ENCODE assay signal across 8 cellular contexts in the genomic region with DNA sequence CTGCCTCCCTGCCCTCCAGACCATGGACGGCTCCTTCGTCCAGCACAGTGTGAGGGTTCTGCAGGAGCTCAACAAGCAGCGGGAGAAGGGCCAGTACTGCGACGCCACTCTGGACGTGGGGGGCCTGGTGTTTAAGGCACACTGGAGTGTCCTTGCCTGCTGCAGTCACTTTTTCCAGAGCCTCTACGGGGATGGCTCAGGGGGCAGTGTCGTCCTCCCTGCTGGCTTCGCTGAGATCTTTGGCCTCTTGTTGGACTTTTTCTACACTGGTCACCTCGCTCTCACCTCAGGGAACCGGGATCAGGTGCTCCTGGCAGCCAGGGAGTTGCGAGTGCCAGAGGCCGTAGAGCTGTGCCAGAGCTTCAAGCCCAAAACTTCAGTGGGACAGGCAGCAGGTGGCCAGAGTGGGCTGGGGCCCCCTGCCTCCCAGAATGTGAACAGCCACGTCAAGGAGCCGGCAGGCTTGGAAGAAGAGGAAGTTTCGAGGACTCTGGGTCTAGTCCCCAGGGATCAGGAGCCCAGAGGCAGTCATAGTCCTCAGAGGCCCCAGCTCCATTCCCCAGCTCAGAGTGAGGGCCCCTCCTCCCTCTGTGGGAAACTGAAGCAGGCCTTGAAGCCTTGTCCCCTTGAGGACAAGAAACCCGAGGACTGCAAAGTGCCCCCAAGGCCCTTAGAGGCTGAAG. TPM values are rescaled to one million over a fixed set of nuclear protein-coding genes. Genes with fewer than 3 reads are reported as not detected.
DNase-seq lines count a peak whose midpoint lies in the region; ATAC-seq and TF ChIP-seq lines count a peak whose summit lies in the region.

No MANE protein-coding gene starts in this region.

- H3K9me3 ChIP-seq in CD4-positive, alpha-beta T cell (ENCODE audit: control insufficient read depth, low read length): no peaks in the 10 kb centered on the region
- H3K9me3 ChIP-seq in Loucy (ENCODE audit: insufficient read depth, low read depth, low read length) (no peaks in the 10 kb centered on the region), lower lobe of right lung (no peaks in the 10 kb centered on the region)

- TF ChIP-seq CTCF in CD4-positive, alpha-beta T cell (IDR thresholded peaks at IDR 0.05): no peak
- TF ChIP-seq CTCF in Loucy (conservative IDR thresholded peaks at IDR 0.05; ENCODE audit: low read length) (no peak; the same call in 1 of the 2 replicates), cardiac fibroblast (IDR thresholded peaks at IDR 0.05; ENCODE audit: low read depth, low read length) (peak; percentile 13), lower lobe of right lung (IDR thresholded peaks at IDR 0.05) (no peak)

- ATAC-seq in CD4-positive, alpha-beta T cell (ENCODE audit: poor library complexity): no peak
- ATAC-seq in lower lobe of right lung (no peak), GM19328 (IDR thresholded peaks at IDR 0.05; ENCODE audit: unreplicated experiment) (no peak)

- H3K79me2 ChIP-seq in Loucy (ENCODE audit: insufficient read depth, low read length): peaks cover 26% of the 10 kb centered on the region

- no peaks in the 10 kb centered on the region for H3K27me3 ChIP-seq in CD4-positive, alpha-beta T cell (ENCODE audit: control insufficient read depth, insufficient read depth, low read length)
- no peaks in the 10 kb centered on the region for H3K27me3 ChIP-seq in Loucy (ENCODE audit: insufficient read depth, low read length, poor library complexity, severe bottlenecking)
- no peaks in the 10 kb centered on the region for H3K27me3 ChIP-seq in lower lobe of right lung (ENCODE audit: low read depth)

- H3K4me1 ChIP-seq in Loucy (ENCODE audit: insufficient read depth, low read length, poor library complexity, severe bottlenecking) (peaks cover 17% of the 10 kb centered on the region), lower lobe of right lung (peaks cover 41% of the 10 kb centered on the region)

- H3K36me3 ChIP-seq in Loucy (ENCODE audit: insufficient read depth, low read length): no peaks in the 10 kb centered on the region
- H3K36me3 ChIP-seq in lower lobe of right lung: peaks cover 4% of the 10 kb centered on the region

- peak overlapping the region; percentile 98 for H3K4me3 Mint-ChIP-seq in CD4-positive, alpha-beta T cell

- POLR2A ChIA-PET in CD4-positive, alpha-beta T cell (lab: Charles Lee): interaction anchor here (0.7 to 7.2 kb wide), 6 partner anchors 9 to 381 kb away, joined by 3 to 139 read pairs (median 5); a partner anchor contains a TSS

- peak overlapping the region; percentile 79 for H3K27ac ChIP-seq in CD4-positive, alpha-beta T cell (ENCODE audit: low read depth, low read length)
- peak overlapping the region; percentile 94 for H3K27ac ChIP-seq in lower lobe of right lung

- H3K4me2 ChIP-seq in Loucy (ENCODE audit: low read depth, low read length, poor library complexity, severe bottlenecking): peak overlapping the region; percentile 88

- peaks cover 16% of the 10 kb centered on the region for H3K36me3 Mint-ChIP-seq in CD4-positive, alpha-beta T cell (ENCODE audit: low read depth)

- H4K20me1 ChIP-seq in Loucy (ENCODE audit: insufficient read depth, low read length, poor library complexity, severe bottlenecking): peaks cover 20% of the 10 kb centered on the region

- intact Hi-C loops in CD4-positive, alpha-beta T cell (cut with DNase I, micrococcal nuclease): loop anchor here in 1 of 2 experiments (1.0 kb wide), 1 partner anchor 21 kb away; no protein-coding TSS in a partner anchor
- intact Hi-C loops in lower lobe of right lung (cut with DNase I): no loop called here

- CTCF ChIA-PET in CD4-positive, alpha-beta T cell (lab: Charles Lee): interaction anchor here (1.0 to 1.5 kb wide), 2 partner anchors 27 to 53 kb away, joined by 3 to 7 read pairs; a partner anchor contains a TSS

- no peaks in the 10 kb centered on the region for H3K27me3 Mint-ChIP-seq in CD4-positive, alpha-beta T cell

- no peaks in the 10 kb centered on the region for H3F3A ChIP-seq in Loucy (ENCODE audit: low read depth)

- H3K27ac Mint-ChIP-seq in CD4-positive, alpha-beta T cell: peak overlapping the region; percentile 93

- H2AFZ ChIP-seq in Loucy (ENCODE audit: low read length): no peak overlapping the region

- H3K4me3 ChIP-seq in Loucy (ENCODE audit: low read length, poor library complexity, severe bottlenecking) (peak overlapping the region; percentile 83), cardiac fibroblast (replicated peaks in 1 of 2; ENCODE audit: low read depth in 2 of 2, low read length in 2 of 2) (peak overlapping the region; percentile 80 to 91), lower lobe of right lung (peak overlapping the region; percentile 90)

- no peaks in the 10 kb centered on the region for H3K9me3 Mint-ChIP-seq in CD4-positive, alpha-beta T cell

- no peaks in the 10 kb centered on the region for H3K9me2 ChIP-seq in Loucy (replicated peaks; ENCODE audit: low read depth, low read length)

- H3K9ac ChIP-seq in Loucy (ENCODE audit: low read depth, low read length, poor library complexity, severe bottlenecking): peak overlapping the region; percentile 77

- H3K4me1 Mint-ChIP-seq in CD4-positive, alpha-beta T cell (ENCODE audit: low read depth): peaks cover 41% of the 10 kb centered on the region

- DNase-seq in CD4-positive, alpha-beta T cell: no peak
- DNase-seq in cardiac fibroblast (ENCODE audit: low read depth in 2 of 2) (peak in 1 of 2 donors; percentile 19), lower lobe of right lung (peak; percentile 58), hypothalamus (lab: John Stamatoyannopoulos, UW) (no peak), D341Med (ENCODE audit: low spot score) (no peak)
- no peak for DNase-seq in stimulated activated CD4-positive, alpha-beta T cell treated with anti-CD3 and anti-CD28 coated beads, Interleukin-15, amount 100 ng/mL, for 24 hours

RNA-seq across cellular contexts. Expression of a gene that starts 0.9 kb away (rescaled TPM):
- total RNA-seq in CD4-positive, alpha-beta T cell: 10 to 100 TPM; 31.4 to 31.7 TPM
- total RNA-seq in lower lobe of right lung: 36.5 TPM

RNA-seq across cellular contexts. Expression of a gene that starts 21.9 kb away (rescaled TPM):
- 10 to 100 TPM; 32.0 to 33.5 TPM for total RNA-seq in CD4-positive, alpha-beta T cell
- 22.6 TPM for total RNA-seq in lower lobe of right lung

RNA-seq across cellular contexts. Expression of a gene that starts 25.6 kb away (rescaled TPM):
- total RNA-seq in CD4-positive, alpha-beta T cell: not detected
- total RNA-seq in lower lobe of right lung: 0.27 TPM

RNA-seq across cellular contexts. Expression of a gene that starts 26.4 kb away (rescaled TPM):
- 10 to 100 TPM; 52.3 to 54.1 TPM for total RNA-seq in CD4-positive, alpha-beta T cell
- 19.4 TPM for total RNA-seq in lower lobe of right lung

RNA-seq across cellular contexts. Expression of a gene that starts 32.8 kb away (rescaled TPM):
- total RNA-seq in CD4-positive, alpha-beta T cell: 1 to 10 TPM; 4.0 to 4.9 TPM
- total RNA-seq in lower lobe of right lung: 10.2 TPM
